In genomic region chr6:17987576-17988421, GRCh38 we compare ENCODE assay signal across 8 cellular contexts. TPM values are rescaled to one million over a fixed set of nuclear protein-coding genes. Genes with fewer than 3 reads are reported as not detected.
DNase-seq lines count a peak whose midpoint lies in the region; ATAC-seq and TF ChIP-seq lines count a peak whose summit lies in the region.

Gene KIF13A, minus strand, starts transcription at chr6:17987635. Its CDS starts 172 bp downstream, at chr6:17987463.

- H3K27ac ChIP-seq in PC-3 (ENCODE audit: low read length): peak within 1 kb of the TSS; percentile 54
- no peak within 1 kb of the TSS for H3K27ac ChIP-seq in adipose tissue (ENCODE audit: low read depth, low read length)
- H3K27ac ChIP-seq in cardiac muscle cell: peak within 1 kb of the TSS; percentile 95

- no peaks in the 10 kb centered on the region for H3K9me3 ChIP-seq in PC-3 (ENCODE audit: low read length)
- no peaks in the 10 kb centered on the region for H3K9me3 ChIP-seq in cardiac muscle cell (ENCODE audit: low read depth)

- H3K4me3 ChIP-seq in PC-3 (ENCODE audit: low read length) (peak within 1 kb of the TSS; percentile 86), cardiac muscle cell (peak within 1 kb of the TSS; percentile 78)

- BruUV-seq in PC-3 (replicated peaks; lab: Mats Ljungman, UMichigan): no TSS peak

- peak; percentile 21 for TF ChIP-seq CTCF in PC-3 (conservative IDR thresholded peaks at IDR 0.05; ENCODE audit: low read depth, low read length)
- no peak for TF ChIP-seq CTCF in cardiac muscle cell (IDR thresholded peaks at IDR 0.05; ENCODE audit: low read depth, low read length)
- TF ChIP-seq CTCF in omental fat pad (IDR thresholded peaks at IDR 0.05): no peak

- intact Hi-C loops in PC-3 (cut with micrococcal nuclease): loop anchor here (5.0 kb wide), 2 partner anchors 135 to 170 kb away; no protein-coding TSS in a partner anchor

- peak within 1 kb of the TSS; percentile 77 for H3K9ac ChIP-seq in PC-3 (ENCODE audit: low read length)

- WGBS in adipose tissue, 3 donors: 0% methylated on average over 52 to 105 of the region's 105 CpGs

- H3K9me2 ChIP-seq in PC-3 (replicated peaks; ENCODE audit: low read length): no peaks in the 10 kb centered on the region

- ATAC-seq in GM21529 (IDR thresholded peaks at IDR 0.05; ENCODE audit: unreplicated experiment) (peak; percentile 85), PC-3 (peak; percentile 66), omental fat pad (ENCODE audit: low FRiP score) (peak; percentile 88)

- peaks cover 14% of the 10 kb centered on the region; the same call in 1 of the 2 replicates for H4K20me1 ChIP-seq in PC-3 (ENCODE audit: low read length)

- H3K27me3 ChIP-seq in PC-3 (ENCODE audit: low read length): no peaks in the 10 kb centered on the region
- H3K27me3 ChIP-seq in cardiac muscle cell: no peaks in the 10 kb centered on the region

- H3K4me2 ChIP-seq in PC-3 (ENCODE audit: low read length): peak within 1 kb of the TSS; percentile 91

- POLR2A ChIA-PET in PC-3 (lab: Charles Lee; ENCODE audit: unreplicated experiment): interaction anchor here (0.6 kb wide), 1 partner anchor 132 kb away, joined by 3 read pairs; no protein-coding TSS in a partner anchor

- H2AFZ ChIP-seq in PC-3 (ENCODE audit: low read length): peak within 1 kb of the TSS; percentile 84

- H3K36me3 ChIP-seq in PC-3 (ENCODE audit: low read depth, low read length) (no peaks in the 10 kb centered on the region), cardiac muscle cell (peaks cover 7% of the 10 kb centered on the region)

- peaks cover 36% of the 10 kb centered on the region for H3K79me2 ChIP-seq in PC-3 (ENCODE audit: low read length)

- H3F3A ChIP-seq in PC-3 (ENCODE audit: low read length, unreplicated experiment): no peaks in the 10 kb centered on the region

- H3K4me1 ChIP-seq in PC-3 (ENCODE audit: insufficient read depth, low read length): peaks cover 43% of the 10 kb centered on the region
- peaks cover 17% of the 10 kb centered on the region for H3K4me1 ChIP-seq in cardiac muscle cell (ENCODE audit: low read depth)

- DNase-seq in DMS79 treated with DMSO at 0.1 percent for 48 hours (lab: John Stamatoyannopoulos, UW) (peak; percentile 93), HUDEP-2 (lab: John Stamatoyannopoulos, UW; ENCODE audit: unreplicated experiment in 76 of 76) (peak in 65 of 76 experiments; percentile 13 to 92 (median 63)), PC-3 (peak; percentile 71), cardiac muscle cell (ENCODE audit: low read depth in 1 of 2, low spot score in 1 of 2) (peak; percentile 73 to 76), omental fat pad (ENCODE audit: low spot score) (peak; percentile 62), GOT3 (lab: John Stamatoyannopoulos, UW) (no peak)

- CTCF ChIA-PET in PC-3 (lab: Charles Lee): interaction anchor here (0.6 kb wide), 1 partner anchor 175 kb away, joined by 3 read pairs; no protein-coding TSS in a partner anchor

RNA-seq across cellular contexts. Expression of gene KIF13A, which starts in this region (rescaled TPM):
- 21.3 and 27.1 TPM in 2 replicates for total RNA-seq in PC-3 (2014; rRNA removed)
- polyA plus RNA-seq in adipose tissue: 10 to 100 TPM in 2 of 3 donors, 1 to 10 TPM in 1; 8.6 to 26.8 (median 21.8) TPM
- 55.8 and 96.9 TPM in 2 replicates for total RNA-seq in cardiac muscle cell
- 39.1 and 65.2 TPM in 2 replicates for polyA plus RNA-seq in cardiac muscle cell
- total RNA-seq in omental fat pad: 10 to 100 TPM; 38.6 to 64.3 (median 43.9) TPM
